ENCODE assay signal across 30 cellular contexts in genomic region chr6:75657327-75657726, GRCh38. TPM values are rescaled to one million over a fixed set of nuclear protein-coding genes. Genes with fewer than 3 reads are reported as not detected.
DNase-seq lines count a peak whose midpoint lies in the region; ATAC-seq, FAIRE-seq and TF ChIP-seq lines count a peak whose summit lies in the region.
"Had no signal": no experiment of that assay in that cellular context is flagged by ENCODE, and none has a peak within 500 bp of the region (broad histone marks: within the 10 kb centered on the region; RNA-seq: fewer than 3 reads in every experiment).

No MANE protein-coding gene starts in this region.

- no peaks in the 10 kb centered on the region for H3K27me3 Mint-ChIP-seq in CD8-positive, alpha-beta memory T cell
- H3K27me3 Mint-ChIP-seq: activated CD4-positive, alpha-beta memory T cell treated with anti-CD3 and anti-CD28 coated beads, Interleukin-2, amount 10 ng/mL, durations not matched to agents 7 days and 5 days; stimulated activated naive CD8-positive, alpha-beta T cell treated with anti-CD3 and anti-CD28 coated beads, Interleukin-15, Interleukin-2, amounts not matched to agents 100 ng/mL and 50 ng/mL, for 24 hours had no signal

- H3K27ac ChIP-seq in GM12878 (ENCODE audit: control insufficient read depth, insufficient read depth) (no peak overlapping the region), ovary (no peak overlapping the region)
- H3K27ac ChIP-seq in CD8-positive, alpha-beta memory T cell (ENCODE audit: low read depth, low read length): no peak overlapping the region
- H3K27ac ChIP-seq: prostate gland, thoracic aorta had no signal

- DNase-seq in activated naive CD4-positive, alpha-beta T cell treated with anti-CD3 and anti-CD28 coated beads, Interleukin-2, amount 50 U/mL, for 72 hours (ENCODE audit: low spot score in 2 of 2): no peak
- no peak for DNase-seq in activated naive CD4-positive, alpha-beta T cell (lab: John Stamatoyannopoulos, UW)
- DNase-seq in GM12878 (ENCODE audit: low read depth, low spot score) (no peak), mucosa of descending colon (no peak), ovary (no peak)
- DNase-seq in CD8-positive, alpha-beta memory T cell: no peak
- no peak for DNase-seq in effector CD4-positive, alpha-beta T cell
- DNase-seq: activated CD4-positive, alpha-beta memory T cell treated with anti-CD3 and anti-CD28 coated beads, Interleukin-2, amount 10 ng/mL, durations not matched to agents 7 days and 5 days; AML-193; central memory CD4-positive, alpha-beta T cell; DMS79 treated with DMSO at 0.1 percent for 48 hours; dorsolateral prefrontal cortex; GF-D8; islet precursor cell; MG63; NCI-H2029 treated with DMSO at 0.1 percent for 48 hours; NCI-H526; T-helper 1 cell; uterus had no signal

- peaks cover 1 to 16% of the 10 kb centered on the region in 2 experiments; a peak in 3 of 4 replicates for H3K36me3 ChIP-seq in GM12878 (ENCODE audit: control insufficient read depth in 2 of 2, insufficient read depth in 2 of 2, low read length in 1 of 2)
- H3K36me3 ChIP-seq in mucosa of descending colon (ENCODE audit: low read depth): peaks cover 7% of the 10 kb centered on the region
- peaks cover 33% of the 10 kb centered on the region for H3K36me3 ChIP-seq in CD8-positive, alpha-beta memory T cell (ENCODE audit: insufficient read depth, low read length)
- H3K36me3 ChIP-seq in ovary: no peaks in the 10 kb centered on the region
- H3K36me3 ChIP-seq: prostate gland had no signal

- no peaks in the 10 kb centered on the region for H3K9me3 ChIP-seq in GM12878 (replicated peaks; ENCODE audit: control insufficient read depth, insufficient read depth, low read length)
- no peaks in the 10 kb centered on the region for H3K9me3 ChIP-seq in mucosa of descending colon
- no peaks in the 10 kb centered on the region for H3K9me3 ChIP-seq in CD8-positive, alpha-beta memory T cell (ENCODE audit: low read length)
- no peaks in the 10 kb centered on the region for H3K9me3 ChIP-seq in ovary
- H3K9me3 ChIP-seq: MG63, prostate gland, thoracic aorta, uterus had no signal

- no peaks in the 10 kb centered on the region for H3K79me2 ChIP-seq in GM12878 (ENCODE audit: control insufficient read depth, insufficient read depth, low read length)

- no TSS peak for BruUV-seq in GM12878 (replicated peaks; lab: Mats Ljungman, UMichigan)

- SMC1A ChIA-PET in GM12878 (lab: Charles Lee; ENCODE audit: uncharacterized antibody, unreplicated experiment): interaction anchor here (1.0 to 3.8 kb wide), 11 partner anchors 10 to 174 kb away, joined by 3 to 19 read pairs (median 3); no protein-coding TSS in a partner anchor

- CTCF ChIA-PET in GM12878 (lab: Yijun Ruan, JAX): interaction anchor here (0.9 to 1.9 kb wide), 7 partner anchors 9 to 237 kb away, joined by 3 to 5 read pairs (median 3); no protein-coding TSS in a partner anchor
- CTCF ChIA-PET in CD8-positive, alpha-beta memory T cell (lab: Charles Lee): no interaction called here

- no peaks in the 10 kb centered on the region for H3K9me3 Mint-ChIP-seq in activated naive CD4-positive, alpha-beta T cell treated with anti-CD3 and anti-CD28 coated beads, Interleukin-2, amount 50 U/mL, for 72 hours
- H3K9me3 Mint-ChIP-seq in CD8-positive, alpha-beta memory T cell: no peaks in the 10 kb centered on the region
- H3K9me3 Mint-ChIP-seq: activated CD4-positive, alpha-beta memory T cell treated with anti-CD3 and anti-CD28 coated beads, Interleukin-2, amount 10 ng/mL, durations not matched to agents 7 days and 5 days; nephron; stimulated activated naive CD8-positive, alpha-beta T cell treated with anti-CD3 and anti-CD28 coated beads, Interleukin-15, Interleukin-2, amounts not matched to agents 100 ng/mL and 50 ng/mL, for 24 hours had no signal

- TF ChIP-seq POLR2A in GM12878 (IDR thresholded peaks at IDR 0.05; ENCODE audit: low read depth, low read length): no peak
- no peak for TF ChIP-seq POLR2A in ovary (IDR thresholded peaks at IDR 0.05)

- peak overlapping the region; percentile 15 to 24 for H3K27ac Mint-ChIP-seq in activated naive CD4-positive, alpha-beta T cell treated with anti-CD3 and anti-CD28 coated beads, Interleukin-2, amount 50 U/mL, for 72 hours
- peak overlapping the region in 2 of 8 donors; percentile 27 to 90 for H3K27ac Mint-ChIP-seq in CD8-positive, alpha-beta memory T cell
- H3K27ac Mint-ChIP-seq: activated CD4-positive, alpha-beta memory T cell treated with anti-CD3 and anti-CD28 coated beads, Interleukin-2, amount 10 ng/mL, durations not matched to agents 7 days and 5 days; stimulated activated naive CD8-positive, alpha-beta T cell treated with anti-CD3 and anti-CD28 coated beads, Interleukin-15, Interleukin-2, amounts not matched to agents 100 ng/mL and 50 ng/mL, for 24 hours had no signal

- intact Hi-C loops in GM12878 (cut with micrococcal nuclease; ENCODE audit: unreplicated experiment) (no loop called here), mucosa of descending colon (cut with DNase I, micrococcal nuclease) (no loop called here), ovary (cut with DNase I) (no loop called here)

- TF ChIP-seq EP300 in GM12878 (IDR thresholded peaks at IDR 0.05; ENCODE audit: borderline replicate concordance in 1 of 2, control insufficient read depth in 1 of 2, low read depth in 2 of 2, low read length in 2 of 2) (no peak), ovary (IDR thresholded peaks at IDR 0.05) (no peak)

- TF ChIP-seq RAD21 in GM12878 (IDR thresholded peaks at IDR 0.05; ENCODE audit: insufficient read depth, low read depth, low read length): no peak

- POLR2A ChIA-PET in GM12878 (lab: Charles Lee): interaction anchor here (0.6 kb wide), 1 partner anchor 1603 kb away, joined by 3 read pairs; no protein-coding TSS in a partner anchor
- POLR2A ChIA-PET in CD8-positive, alpha-beta memory T cell (lab: Charles Lee): interaction anchor here (1.0 kb wide), 1 partner anchor 45 kb away, joined by 3 read pairs; no protein-coding TSS in a partner anchor

- peaks cover 10 to 15% of the 10 kb centered on the region in 2 donors for H3K36me3 Mint-ChIP-seq in activated naive CD4-positive, alpha-beta T cell treated with anti-CD3 and anti-CD28 coated beads, Interleukin-2, amount 50 U/mL, for 72 hours
- H3K36me3 Mint-ChIP-seq in CD8-positive, alpha-beta memory T cell: peaks cover 10 to 77% (median 21%) of the 10 kb centered on the region in 3 donors

- FAIRE-seq in GM12878 (lab: Jason Lieb, UNC): no peak
- FAIRE-seq: HTR-8/SVneo, K562, RCC 7860, TTC549 had no signal

- H3K4me1 ChIP-seq in GM12878 (ENCODE audit: control insufficient read depth, insufficient read depth, low read length): no peaks in the 10 kb centered on the region
- peaks cover 12% of the 10 kb centered on the region for H3K4me1 ChIP-seq in mucosa of descending colon (ENCODE audit: low read depth)
- no peaks in the 10 kb centered on the region for H3K4me1 ChIP-seq in CD8-positive, alpha-beta memory T cell (ENCODE audit: insufficient read depth, low read length)
- no peaks in the 10 kb centered on the region for H3K4me1 ChIP-seq in ovary (ENCODE audit: insufficient read depth)
- H3K4me1 ChIP-seq: prostate gland, uterus had no signal

- no peaks in the 10 kb centered on the region for H4K20me1 ChIP-seq in GM12878 (ENCODE audit: control insufficient read depth, insufficient read depth)

- H2AFZ ChIP-seq in GM12878 (ENCODE audit: control insufficient read depth, low read depth, low read length): no peak overlapping the region

- ATAC-seq in activated naive CD4-positive, alpha-beta T cell treated with anti-CD3 and anti-CD28 coated beads, Interleukin-2, amount 50 U/mL, for 72 hours: no peak
- ATAC-seq in GM12878: peak; percentile 37; the same call in 1 of the 3 replicates
- peak; percentile 76 for ATAC-seq in mucosa of descending colon
- no peak for ATAC-seq in GM21381 (IDR thresholded peaks at IDR 0.05; ENCODE audit: unreplicated experiment)
- ATAC-seq: activated CD4-positive, CD25-positive, alpha-beta regulatory T cell treated with anti-CD3 and anti-CD28 coated beads, Interleukin-2, amount 50 U/mL, for 24 hours; HCT116; K562 had no signal

- no peak overlapping the region for H3K4me3 Mint-ChIP-seq in CD8-positive, alpha-beta memory T cell
- H3K4me3 Mint-ChIP-seq: activated CD4-positive, alpha-beta memory T cell treated with anti-CD3 and anti-CD28 coated beads, Interleukin-2, amount 10 ng/mL, durations not matched to agents 7 days and 5 days; nephron; stimulated activated naive CD8-positive, alpha-beta T cell treated with anti-CD3 and anti-CD28 coated beads, Interleukin-15, Interleukin-2, amounts not matched to agents 100 ng/mL and 50 ng/mL, for 24 hours had no signal

- H3K9ac ChIP-seq in GM12878 (ENCODE audit: control insufficient read depth, insufficient read depth, low read length): no peak overlapping the region

- in situ Hi-C loops in GM12878 (cut with MboI): no loop called here

- peaks cover 0 to 12% (median 3%) of the 10 kb centered on the region in 3 donors for H3K4me1 Mint-ChIP-seq in CD8-positive, alpha-beta memory T cell
- H3K4me1 Mint-ChIP-seq: activated CD4-positive, alpha-beta memory T cell treated with anti-CD3 and anti-CD28 coated beads, Interleukin-2, amount 10 ng/mL, durations not matched to agents 7 days and 5 days; nephron had no signal

- WGBS in GM12878 (ENCODE audit: insufficient coverage, insufficient replicate concordance, low lambda C conversion rate, missing lambda C conversion rate): 73% methylated on average over 3 of the region's 3 CpGs
- WGBS in ovary, 3 donors: 80 to 84% (median 80%) methylated on average over 3 of the region's 3 CpGs

- TF ChIP-seq CTCF in GM12878 (IDR thresholded peaks at IDR 0.05 in 2 of 3, conservative IDR thresholded peaks at IDR 0.05 in 1 of 3; ENCODE audit: control insufficient read depth in 2 of 3, extremely low read depth in 1 of 3, insufficient read depth in 1 of 3, low read depth in 3 of 3, low read length in 3 of 3) (no peak), mucosa of descending colon (IDR thresholded peaks at IDR 0.05) (no peak), ovary (IDR thresholded peaks at IDR 0.05) (no peak)

- no peak overlapping the region for H3K4me3 ChIP-seq in GM12878
- no peak overlapping the region for H3K4me3 ChIP-seq in mucosa of descending colon
- no peak overlapping the region for H3K4me3 ChIP-seq in CD8-positive, alpha-beta memory T cell (ENCODE audit: low read length)
- H3K4me3 ChIP-seq in ovary: no peak overlapping the region
- H3K4me3 ChIP-seq: dorsolateral prefrontal cortex, K562, MG63, prostate gland, thoracic aorta, uterus had no signal

- H3K27me3 ChIP-seq in GM12878 (replicated peaks in 1 of 2; ENCODE audit: control insufficient read depth in 2 of 2, insufficient read depth in 2 of 2, low read length in 1 of 2): no peaks in the 10 kb centered on the region
- H3K27me3 ChIP-seq in CD8-positive, alpha-beta memory T cell (ENCODE audit: insufficient read depth, low read length, poor library complexity, severe bottlenecking): no peaks in the 10 kb centered on the region
- H3K27me3 ChIP-seq in ovary: no peaks in the 10 kb centered on the region
- H3K27me3 ChIP-seq: dorsolateral prefrontal cortex, MG63, uterus had no signal

- no peak overlapping the region for H3K4me2 ChIP-seq in GM12878 (ENCODE audit: control insufficient read depth, insufficient read depth)

- RAD21 ChIA-PET in GM12878 (lab: Charles Lee; ENCODE audit: unreplicated experiment): no interaction called here

RNA-seq across cellular contexts. Expression of gene SENP6, which starts 55.6 kb away (rescaled TPM):
- total RNA-seq in activated naive CD4-positive, alpha-beta T cell treated with anti-CD3 and anti-CD28 coated beads, Interleukin-2, amount 50 U/mL, for 72 hours: 10 to 100 TPM; 63.0 to 75.4 TPM
- 338 and 339 TPM in 2 replicates for total RNA-seq in GM12878 (2013; cell fraction: nucleolus; rRNA removed)
- total RNA-seq in GM12878 (2014; rRNA removed): 48.9 and 50.8 TPM in 2 replicates
- total RNA-seq in GM12878 (2014; rRNA removed; fragmentation: Illumina TruSeq; extraction: Trizol): 70.0 and 75.2 TPM in 2 replicates
- 46.9 and 52.1 TPM in 2 replicates for total RNA-seq in GM12878 (2021)
- polyA plus RNA-seq in GM12878 (2011; ENCODE audit: low read depth): 12.9 TPM
- 45.6 and 91.9 TPM in 2 replicates for polyA plus RNA-seq in GM12878 (2011; rRNA removed)
- 10.9 and 11.5 TPM in 2 replicates for polyA plus RNA-seq in GM12878 (2011; cell fraction: cytosol; rRNA removed)
- polyA plus RNA-seq in GM12878 (2011; cell fraction: nucleus; rRNA removed): 42.8 and 52.2 TPM in 2 replicates
- 25.4 and 32.2 TPM in 2 replicates for polyA plus RNA-seq in GM12878 (2012)
- polyA plus RNA-seq in GM12878 (2014; fragmentation: Illumina TruSeq; extraction: Trizol): 56.1 and 79.1 TPM in 2 replicates
- 10 to 100 TPM; 10.7 to 17.2 TPM for polyA plus RNA-seq in GM12878 (2014; fragmentation: Nextera tagmentation; extraction: Ambion mirVana)
- polyA plus RNA-seq in GM12878 (2014; rRNA removed): 31.6 and 36.5 TPM in 2 replicates
- polyA plus RNA-seq in GM12878 (2016; fragmentation: Nextera tagmentation; extraction: Ambion mirVana): 10 to 100 TPM; 36.6 to 39.0 TPM
- polyA minus RNA-seq in GM12878 (2011; rRNA and poly(A)+ RNA removed): 27.5 and 37.7 TPM in 2 replicates
- 16.3 and 19.2 TPM in 2 replicates for polyA minus RNA-seq in GM12878 (2011; cell fraction: cytosol; rRNA and poly(A)+ RNA removed)
- 49.0 and 102 TPM in 2 replicates for polyA minus RNA-seq in GM12878 (2011; cell fraction: nucleus; rRNA and poly(A)+ RNA removed)
- total RNA-seq in mucosa of descending colon: 100 to 1,000 TPM in 1 of 3 donors, 10 to 100 TPM in 2; 72.2 to 117 (median 84.4) TPM
- total RNA-seq in CD8-positive, alpha-beta memory T cell: 10 to 100 TPM; 74.6 to 77.5 TPM
- 76.1 TPM for polyA plus RNA-seq in CD8-positive, alpha-beta memory T cell
- total RNA-seq in ovary: 100 to 1,000 TPM; 108 to 158 (median 134) TPM
- 10 to 100 TPM; 43.0 to 57.1 TPM for polyA plus RNA-seq in ovary

Comparison
In these comparisons a context has a peak if more than half of its experiments do, and no peak if none do; other contexts are left out.
1. ATAC-seq: peak in GM12878 (single experiment) and mucosa of descending colon (single experiment); none in activated naive CD4-positive, alpha-beta T cell treated with anti-CD3 and anti-CD28 coated beads, Interleukin-2, amount 50 U/mL, for 72 hours (0 of 2) and GM21381 (single experiment).